In the genomic region with DNA sequence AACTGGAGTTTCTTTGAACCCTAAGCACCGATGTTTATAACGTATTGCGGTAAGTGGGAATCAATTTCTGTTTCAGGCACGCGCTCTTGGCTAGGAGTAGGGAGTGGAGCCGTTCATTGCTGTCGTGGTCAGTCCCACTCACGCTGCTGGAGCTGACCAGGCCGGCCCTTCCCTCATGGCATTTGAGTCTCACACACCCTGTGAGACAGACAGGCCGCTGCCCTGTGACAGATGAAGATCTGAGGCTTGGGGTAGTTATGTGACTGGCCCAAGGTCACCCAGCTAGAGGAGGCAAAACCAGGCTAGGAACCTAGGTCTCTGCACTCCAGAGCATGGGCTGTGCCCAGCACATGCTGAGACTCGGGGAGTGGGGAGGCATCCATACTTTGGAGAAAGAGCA, we compare ENCODE assay signal across 10 cellular contexts. TPM values are rescaled to one million over a fixed set of nuclear protein-coding genes. Genes with fewer than 3 reads are reported as not detected.
"Had no signal": no experiment of that assay in that cellular context is flagged by ENCODE, and none has a peak within 500 bp of the region (broad histone marks: within the 10 kb centered on the region; RNA-seq: fewer than 3 reads in every experiment).

No MANE protein-coding gene starts in this region.

- H3K27ac ChIP-seq: GM23248, HL-60 had no signal

- H3K9ac ChIP-seq: GM23248 had no signal

- H2AFZ ChIP-seq: GM23248 had no signal

- FAIRE-seq: H54, HepG2 had no signal

- H3K4me3 ChIP-seq: GM23248 had no signal

- DNase-seq: GM23248, GOT3, H9, HCEC 1CT, KBM-7 had no signal

RNA-seq across cellular contexts. Expression of gene CIDEA, which starts 2.9 kb away (rescaled TPM):
- total RNA-seq: GM23248, H9, HepG2, HT1080 had no signal
- polyA plus RNA-seq: GM23248, HepG2, IgD-negative memory B cell had no signal
